27 cellular contexts compared by ENCODE assay signal in genomic region chr3:47856669-47857068, GRCh38. TPM values are rescaled to one million over a fixed set of nuclear protein-coding genes. Genes with fewer than 3 reads are reported as not detected.
DNase-seq lines count a peak whose midpoint lies in the region; ATAC-seq and TF ChIP-seq lines count a peak whose summit lies in the region.
"Had no signal": no experiment of that assay in that cellular context is flagged by ENCODE, and none has a peak within 500 bp of the region (broad histone marks: within the 10 kb centered on the region; RNA-seq: fewer than 3 reads in every experiment).

No MANE protein-coding gene starts in this region.

- H3K4me2 ChIP-seq in osteoblast (ENCODE audit: insufficient read depth, low read length) = no peak overlapping the region
- H3K4me2 ChIP-seq: GM23338 had no signal

- peaks cover 43% of the 10 kb centered on the region for H3K36me3 Mint-ChIP-seq in endothelial cell (ENCODE audit: low read depth, unreplicated experiment)

- H2AFZ ChIP-seq in osteoblast (ENCODE audit: low read length) = no peak overlapping the region
- H2AFZ ChIP-seq: GM23338 had no signal

- H3K9me3 ChIP-seq in right cardiac atrium (ENCODE audit: control insufficient read depth, low read length) (no peaks in the 10 kb centered on the region), osteoblast (ENCODE audit: low read depth, low read length) (no peaks in the 10 kb centered on the region), upper lobe of right lung (no peaks in the 10 kb centered on the region), WERI-Rb-1 (ENCODE audit: severe bottlenecking) (no peaks in the 10 kb centered on the region)
- H3K9me3 ChIP-seq: left lung, suprapubic skin had no signal

- no peaks in the 10 kb centered on the region for H3K79me2 ChIP-seq in osteoblast (ENCODE audit: insufficient read depth, low read length)

- no peak overlapping the region for H3K27ac Mint-ChIP-seq in endothelial cell (ENCODE audit: unreplicated experiment)
- H3K27ac Mint-ChIP-seq: activated naive CD4-positive, alpha-beta T cell treated with anti-CD3 and anti-CD28 coated beads for 36 hours; GM23338 had no signal

- no peak for ATAC-seq in Right ventricle myocardium superior (ENCODE audit: poor library complexity)
- ATAC-seq in right cardiac atrium = no peak
- ATAC-seq in upper lobe of right lung = no peak
- ATAC-seq in HG03442 (IDR thresholded peaks at IDR 0.05; ENCODE audit: unreplicated experiment) = no peak
- ATAC-seq: GM23338, left lung had no signal

- H3K27me3 ChIP-seq in right cardiac atrium (ENCODE audit: control insufficient read depth, insufficient read depth) = no peaks in the 10 kb centered on the region
- no peaks in the 10 kb centered on the region for H3K27me3 ChIP-seq in osteoblast (ENCODE audit: insufficient read depth, low read length)
- H3K27me3 ChIP-seq in upper lobe of right lung = no peaks in the 10 kb centered on the region
- no peaks in the 10 kb centered on the region for H3K27me3 ChIP-seq in WERI-Rb-1 (ENCODE audit: insufficient read depth, low read depth, severe bottlenecking)
- H3K27me3 ChIP-seq: left lung, suprapubic skin had no signal

- H3K36me3 ChIP-seq in osteoblast (ENCODE audit: insufficient read depth, low read length) = peaks cover 72% of the 10 kb centered on the region
- peaks cover 68% of the 10 kb centered on the region for H3K36me3 ChIP-seq in upper lobe of right lung
- peaks cover 45% of the 10 kb centered on the region for H3K36me3 ChIP-seq in WERI-Rb-1

- no peaks in the 10 kb centered on the region for H3K4me1 Mint-ChIP-seq in endothelial cell (ENCODE audit: unreplicated experiment)
- H3K4me1 Mint-ChIP-seq: CD4-positive, alpha-beta memory T cell had no signal

- intact Hi-C loops in Right ventricle myocardium superior (cut with DNase I) (no loop called here), right cardiac atrium (cut with DNase I) (loop anchor here in 1 of 4 donors (10.0 kb wide), 1 partner anchor 128 kb away; no protein-coding TSS in a partner anchor), upper lobe of right lung (cut with DNase I) (no loop called here)

- H3K27ac ChIP-seq in right cardiac atrium (ENCODE audit: low read length) (no peak overlapping the region), osteoblast (ENCODE audit: low read depth, low read length) (no peak overlapping the region), upper lobe of right lung (no peak overlapping the region), WERI-Rb-1 (no peak overlapping the region)
- H3K27ac ChIP-seq: coronary artery, epithelial cell of prostate, left lung, SK-N-MC, suprapubic skin had no signal

- H3K27me3 Mint-ChIP-seq in endothelial cell (ENCODE audit: unreplicated experiment) = peaks cover 9% of the 10 kb centered on the region
- H3K27me3 Mint-ChIP-seq: CD4-positive, alpha-beta memory T cell had no signal

- no peak overlapping the region for H3K4me3 ChIP-seq in right cardiac atrium (ENCODE audit: low read length)
- H3K4me3 ChIP-seq in osteoblast (ENCODE audit: insufficient read depth, low read length) = no peak overlapping the region
- no peak overlapping the region for H3K4me3 ChIP-seq in upper lobe of right lung
- no peak overlapping the region for H3K4me3 ChIP-seq in WERI-Rb-1 (ENCODE audit: low read depth, low read length)
- H3K4me3 ChIP-seq: coronary artery, GM23338, left lung, SK-N-MC, suprapubic skin had no signal

- peaks cover 6% of the 10 kb centered on the region for H4K20me1 ChIP-seq in osteoblast (ENCODE audit: insufficient read depth, low read length)

- 85% methylated on average over 11 of the region's 11 CpGs for WGBS in right cardiac atrium

- H3K4me1 ChIP-seq in right cardiac atrium (ENCODE audit: control insufficient read depth, insufficient read depth, low read length) (no peaks in the 10 kb centered on the region), osteoblast (ENCODE audit: insufficient read depth, low read length) (no peaks in the 10 kb centered on the region), upper lobe of right lung (no peaks in the 10 kb centered on the region)
- H3K4me1 ChIP-seq: left lung, suprapubic skin had no signal

- peak; percentile 41 for DNase-seq in Right ventricle myocardium superior
- DNase-seq in right cardiac atrium = no peak
- no peak for DNase-seq in endothelial cell (ENCODE audit: low spot score)
- DNase-seq in osteoblast (ENCODE audit: insufficient read length, low spot score, missing footprints) = peak; percentile 18
- DNase-seq in upper lobe of right lung = peak; percentile 47
- DNase-seq in SIG-M5 (lab: John Stamatoyannopoulos, UW) = no peak
- no peak for DNase-seq in WERI-Rb-1
- DNase-seq: activated CD4-positive, CD25-positive, alpha-beta regulatory T cell; activated naive CD4-positive, alpha-beta T cell treated with anti-CD3 and anti-CD28 coated beads for 36 hours; activated T-cell treated with anti-CD3 and anti-CD28 coated beads, Interleukin-2, amount 50 U/mL, for 48 hours; amniotic stem cell; CD4-positive, alpha-beta memory T cell; effector CD8-positive, alpha-beta T cell; KG1; NCI-H1092 treated with DMSO at 0.1 percent for 48 hours; NCI-H187; NCI-H2171; RPMI8226; small intestine; stimulated activated naive CD4-positive, alpha-beta T cell had no signal

- H3K9me3 Mint-ChIP-seq in endothelial cell (ENCODE audit: unreplicated experiment) = no peaks in the 10 kb centered on the region
- H3K9me3 Mint-ChIP-seq: activated naive CD4-positive, alpha-beta T cell treated with anti-CD3 and anti-CD28 coated beads for 36 hours; CD4-positive, alpha-beta memory T cell; GM23338 had no signal

- H3K4me3 Mint-ChIP-seq in endothelial cell (ENCODE audit: unreplicated experiment) = peak overlapping the region; percentile 32
- H3K4me3 Mint-ChIP-seq: activated naive CD4-positive, alpha-beta T cell treated with anti-CD3 and anti-CD28 coated beads for 36 hours; CD4-positive, alpha-beta memory T cell; GM23338 had no signal

- TF ChIP-seq CTCF in endothelial cell (IDR thresholded peaks at IDR 0.05; ENCODE audit: unreplicated experiment) = no peak
- no peak for TF ChIP-seq CTCF in osteoblast (IDR thresholded peaks at IDR 0.05; ENCODE audit: extremely low read depth, low read depth, low read length)
- TF ChIP-seq CTCF in upper lobe of right lung (IDR thresholded peaks at IDR 0.05) = no peak
- TF ChIP-seq CTCF in WERI-Rb-1 (IDR thresholded peaks at IDR 0.05; ENCODE audit: low read depth, low read length) = no peak

RNA-seq across cellular contexts. Expression of gene DHX30, which starts 53.7 kb away (rescaled TPM):
- total RNA-seq in Right ventricle myocardium superior = 45.3 TPM
- total RNA-seq in right cardiac atrium = 10 to 100 TPM; 46.3 to 51.3 (median 51.1) TPM
- polyA plus RNA-seq in right cardiac atrium = 36.7 TPM
- 68.7 TPM for total RNA-seq in endothelial cell (ENCODE audit: unreplicated experiment)
- total RNA-seq in osteoblast = 56.6 and 59.4 TPM in 2 replicates
- total RNA-seq in upper lobe of right lung = 62.0 TPM

Comparison
In these comparisons a context has a peak if more than half of its experiments do, and no peak if none do; other contexts are left out.
1. DNase-seq: peak in Right ventricle myocardium superior (single experiment), osteoblast (single experiment) and upper lobe of right lung (single experiment); none in right cardiac atrium (0 of 3), endothelial cell (single experiment), SIG-M5 (single experiment) and WERI-Rb-1 (single experiment).